Comparison of ENCODE assay signal across 19 cellular contexts in genomic region chr2:45896281-45896680, GRCh38.
DNase-seq lines count a peak whose midpoint lies in the region; ATAC-seq and TF ChIP-seq lines count a peak whose summit lies in the region.
"Had no signal": no experiment of that assay in that cellular context is flagged by ENCODE, and none has a peak within 500 bp of the region (broad histone marks: within the 10 kb centered on the region; RNA-seq: fewer than 3 reads in every experiment).

No MANE protein-coding gene starts in this region.

- no peak for TF ChIP-seq EP300 in upper lobe of left lung (IDR thresholded peaks at IDR 0.05)

- no peaks in the 10 kb centered on the region for H3K27me3 ChIP-seq in IMR-90 (ENCODE audit: control insufficient read depth, insufficient read depth, low read length)
- no peaks in the 10 kb centered on the region for H3K27me3 ChIP-seq in upper lobe of left lung
- H3K27me3 ChIP-seq: BLaER1, SJCRH30 had no signal

- H3K4me3 ChIP-seq in IMR-90 (ENCODE audit: insufficient read depth, low read depth, low read length) (no peak overlapping the region), upper lobe of left lung (no peak overlapping the region)
- H3K4me3 ChIP-seq: BLaER1, SJCRH30 had no signal

- H2AK5ac ChIP-seq in IMR-90 (ENCODE audit: low read depth, low read length), result peak overlapping the region; percentile 11; the same call in 1 of the 2 replicates

- BruUV-seq in IMR-90 (replicated peaks; lab: Mats Ljungman, UMichigan), result no TSS peak

- H4K91ac ChIP-seq in IMR-90 (ENCODE audit: insufficient read depth, low read depth, low read length), result no peak overlapping the region

- H3K36me3 ChIP-seq in IMR-90 (ENCODE audit: control insufficient read depth, insufficient read depth, low read length) (no peaks in the 10 kb centered on the region), upper lobe of left lung (no peaks in the 10 kb centered on the region)
- H3K36me3 ChIP-seq: SJCRH30 had no signal

- no peak overlapping the region for H3K23ac ChIP-seq in IMR-90 (ENCODE audit: low read depth, low read length)

- TF ChIP-seq POLR2A in IMR-90 (IDR thresholded peaks at IDR 0.05; ENCODE audit: low read depth, low read length) (no peak), upper lobe of left lung (IDR thresholded peaks at IDR 0.05) (no peak)

- H3K18ac ChIP-seq in IMR-90 (ENCODE audit: low read depth, low read length), result no peak overlapping the region; the same call in 1 of the 2 replicates

- ATAC-seq in IMR-90 (ENCODE audit: low read depth), result no peak
- ATAC-seq in upper lobe of left lung (ENCODE audit: low FRiP score in 2 of 2), result peak in 1 of 2 donors; percentile 13
- ATAC-seq in T-helper 17 cell, result no peak
- ATAC-seq in activated T-cell treated with anti-CD3 and anti-CD28 coated beads, Interleukin-2, amount 50 U/mL, for 4 hours, result no peak

- peaks cover 8 to 15% of the 10 kb centered on the region in 2 experiments for H3K79me1 ChIP-seq in IMR-90 (ENCODE audit: low read depth in 1 of 2, low read length in 2 of 2)

- no peak overlapping the region for H2BK120ac ChIP-seq in IMR-90 (ENCODE audit: low read depth, low read length)

- in situ Hi-C loops in IMR-90 (cut with MboI; ENCODE audit: low sequenced_read_pairs), result no loop called here

- no peak overlapping the region for H2BK5ac ChIP-seq in IMR-90 (ENCODE audit: low read depth, low read length, poor library complexity, severe bottlenecking)

- H3K9me3 ChIP-seq in IMR-90 (ENCODE audit: control insufficient read depth, insufficient read depth, low read length), result no peaks in the 10 kb centered on the region
- H3K9me3 ChIP-seq in upper lobe of left lung, result no peaks in the 10 kb centered on the region
- H3K9me3 ChIP-seq in T-helper 17 cell (ENCODE audit: control insufficient read depth, low read length, poor library complexity, severe bottlenecking), result no peaks in the 10 kb centered on the region
- H3K9me3 ChIP-seq: BLaER1, SJCRH30 had no signal

- 0 out of 2 replicates have a peak overlapping the region, but pooled peaks have one; percentile 34 for H2BK20ac ChIP-seq in IMR-90 (ENCODE audit: low read depth, low read length)

- no CpG with 5 or more reads among the region's 5 CpGs for WGBS in IMR-90 (ENCODE audit: extremely low coverage in 2 of 2, insufficient read length in 1 of 2), 2 experiments
- 62 to 64% methylated on average over 5 of the region's 5 CpGs for WGBS in upper lobe of left lung, 2 donors

- no peaks in the 10 kb centered on the region for H3K27me3 Mint-ChIP-seq in T-helper 17 cell
- no peaks in the 10 kb centered on the region for H3K27me3 Mint-ChIP-seq in activated T-cell treated with anti-CD3 and anti-CD28 coated beads, Interleukin-2, amount 50 U/mL, for 4 hours (ENCODE audit: low read depth)

- no peak overlapping the region for H4K5ac ChIP-seq in IMR-90 (ENCODE audit: low read depth, low read length)

- no peak overlapping the region for H3K9ac ChIP-seq in IMR-90 (ENCODE audit: low read depth, low read length)
- H3K9ac ChIP-seq: BLaER1 had no signal

- H4K20me1 ChIP-seq in IMR-90 (ENCODE audit: insufficient read depth, low read length), result 0 out of 2 replicates have a peak, but pooled peaks cover 4% of the 10 kb centered on the region

- POLR2A ChIA-PET in IMR-90 (lab: Charles Lee; ENCODE audit: unreplicated experiment), result no interaction called here

- peaks cover 18% of the 10 kb centered on the region for H3K9me1 ChIP-seq in IMR-90 (ENCODE audit: insufficient read depth, low read length)

- dilution Hi-C loops in IMR-90 (cut with HindIII; ENCODE audit: low sequenced_read_pairs, unreplicated experiment), result no loop called here

- no peak overlapping the region for H3K4me3 Mint-ChIP-seq in T-helper 17 cell
- no peak overlapping the region for H3K4me3 Mint-ChIP-seq in activated T-cell treated with anti-CD3 and anti-CD28 coated beads, Interleukin-2, amount 50 U/mL, for 4 hours
- H3K4me3 Mint-ChIP-seq: CD8-positive, alpha-beta memory T cell had no signal

- H3K27ac ChIP-seq in IMR-90 (ENCODE audit: insufficient read depth, low read length) (no peak overlapping the region), upper lobe of left lung (peak overlapping the region in 3 of 4 donors; percentile 1 to 67 (median 49))
- H3K27ac ChIP-seq: BLaER1, SJCRH30 had no signal

- H3K4me1 Mint-ChIP-seq in T-helper 17 cell, result peaks cover 14% of the 10 kb centered on the region
- H3K4me1 Mint-ChIP-seq in activated T-cell treated with anti-CD3 and anti-CD28 coated beads, Interleukin-2, amount 50 U/mL, for 4 hours (ENCODE audit: low read depth), result peaks cover 19% of the 10 kb centered on the region

- no peaks in the 10 kb centered on the region for H3K9me3 Mint-ChIP-seq in activated T-cell treated with anti-CD3 and anti-CD28 coated beads, Interleukin-2, amount 50 U/mL, for 4 hours
- H3K9me3 Mint-ChIP-seq: CD8-positive, alpha-beta memory T cell had no signal

- DNase-seq in CD1c-positive myeloid dendritic cell (ENCODE audit: extremely low spot score), result peak; percentile 52
- no peak for DNase-seq in IMR-90
- DNase-seq in fibroblast of peridontal ligament (ENCODE audit: extremely low read depth), result peak; percentile 48
- DNase-seq in upper lobe of left lung, result no peak
- DNase-seq in T-helper 17 cell, result no peak
- DNase-seq in AML-193 (lab: John Stamatoyannopoulos, UW), result no peak
- no peak for DNase-seq in activated T-cell treated with anti-CD3 and anti-CD28 coated beads, Interleukin-2, amount 50 U/mL, for 4 hours
- DNase-seq: Calu3; CD8-positive, alpha-beta memory T cell; GOT3; HCEC 1CT; Kasumi-1; NCI-H1417; NCI-H1694 treated with DMSO at 0.1 percent for 48 hours; NCI-H446 treated with DMSO at 0.1 percent for 48 hours; NCI-H526 treated with DMSO at 0.1 percent for 48 hours; OCI-M1; SJCRH30 had no signal

- H2AK9ac ChIP-seq in IMR-90 (replicated peaks; ENCODE audit: low read depth, low read length, poor library complexity), result no peak overlapping the region

- intact Hi-C loops in IMR-90 (cut with micrococcal nuclease), result no loop called here

- H3K4me1 ChIP-seq in IMR-90 (ENCODE audit: control insufficient read depth, insufficient read depth, low read length) (peaks cover 23% of the 10 kb centered on the region), upper lobe of left lung (peaks cover 41 to 84% (median 56%) of the 10 kb centered on the region in 4 donors)

- H2AFZ ChIP-seq in IMR-90 (replicated peaks; ENCODE audit: low read length, poor library complexity), result no peak overlapping the region

- TF ChIP-seq CTCF in IMR-90 (conservative IDR thresholded peaks at IDR 0.05; ENCODE audit: low read depth, low read length), result no peak
- TF ChIP-seq CTCF in upper lobe of left lung (IDR thresholded peaks at IDR 0.05), result no peak

- TF ChIP-seq RAD21 in IMR-90 (IDR thresholded peaks at IDR 0.05; ENCODE audit: low read length), result no peak

- H2BK15ac ChIP-seq in IMR-90 (ENCODE audit: low read depth, low read length), result 0 out of 3 replicates have a peak overlapping the region, but pooled peaks have one; percentile 10

- H3K36me3 Mint-ChIP-seq in T-helper 17 cell (ENCODE audit: low read depth), result peaks cover 2% of the 10 kb centered on the region
- H3K36me3 Mint-ChIP-seq in activated T-cell treated with anti-CD3 and anti-CD28 coated beads, Interleukin-2, amount 50 U/mL, for 4 hours (ENCODE audit: insufficient read depth), result peaks cover 2% of the 10 kb centered on the region

- H3K4me2 ChIP-seq in IMR-90 (ENCODE audit: low read depth, low read length), result no peak overlapping the region

- H3K27ac Mint-ChIP-seq in T-helper 17 cell, result no peak overlapping the region
- H3K27ac Mint-ChIP-seq: CD8-positive, alpha-beta memory T cell had no signal

- CTCF ChIA-PET in IMR-90 (lab: Yijun Ruan, JAX), result no interaction called here

- no peak overlapping the region for H3K14ac ChIP-seq in IMR-90 (replicated peaks; ENCODE audit: low read depth, low read length)

- no peak overlapping the region for H3K56ac ChIP-seq in IMR-90 (ENCODE audit: extremely low read depth, insufficient read depth, low read length)

- H3K4ac ChIP-seq in IMR-90 (ENCODE audit: low read depth, low read length), result peak overlapping the region; percentile 34; the same call in 1 of the 2 replicates

- H4K8ac ChIP-seq in IMR-90 (ENCODE audit: low read depth in 2 of 2, low read length in 2 of 2), result no peak overlapping the region

TF ChIP-seq in IMR-90, 13 proteins besides CTCF, POLR2A, EP300 and RAD21:
- TF ChIP-seq CEBPB (IDR thresholded peaks at IDR 0.05; ENCODE audit: low read depth, low read length) (0 out of 2 replicates have a peak, but pooled peaks have one; percentile 36), NFE2L2 (IDR thresholded peaks at IDR 0.05; ENCODE audit: low read depth, low read length) (no peak)

Comparison
In these comparisons a context has a peak if more than half of its experiments do, and no peak if none do; other contexts are left out.
1. DNase-seq: peak in CD1c-positive myeloid dendritic cell (single experiment) and fibroblast of peridontal ligament (single experiment); none in IMR-90 (single experiment), upper lobe of left lung (0 of 2), T-helper 17 cell (0 of 3), AML-193 (0 of 2) and activated T-cell treated with anti-CD3 and anti-CD28 coated beads, Interleukin-2, amount 50 U/mL, for 4 hours (single experiment).